1 cellular context compared by ENCODE assay signal in the genomic region with DNA sequence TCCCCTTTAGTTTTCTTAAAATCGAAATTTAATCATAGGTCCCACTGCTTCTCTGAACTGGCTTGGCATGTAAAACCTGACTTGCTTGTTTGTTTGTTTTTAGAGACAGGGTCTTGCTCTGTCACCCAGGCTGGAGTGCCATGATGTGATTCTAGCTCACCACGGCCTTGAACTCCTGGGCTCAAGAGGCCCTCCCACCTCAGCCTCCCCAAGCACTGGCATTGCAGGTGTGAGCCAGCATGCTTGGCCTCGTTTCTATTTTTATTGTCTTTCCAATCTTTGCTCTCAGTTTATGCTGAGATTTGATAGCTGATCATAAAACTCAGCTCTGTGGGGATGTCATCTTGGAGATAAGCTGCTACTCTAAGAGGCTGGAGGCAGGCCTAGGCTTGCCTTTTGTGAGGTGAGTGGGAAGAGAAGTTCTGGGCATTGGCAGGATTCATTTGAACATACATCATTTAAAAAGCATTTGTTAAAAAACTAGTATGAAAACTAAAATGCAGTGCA.
A peak's percentile ranks its signal among the peaks of the same experiment; 100 is the strongest.
TF ChIP-seq lines count a peak whose summit lies in the region.

No MANE protein-coding gene starts in this region.

TF ChIP-seq in HEK293, 187 proteins besides CTCF, POLR2A, EP300 and RAD21 (continued from another document and continues in another):
- TF ChIP-seq ZNF274 (IDR thresholded peaks at IDR 0.05; ENCODE audit: low read length), result no peak
- TF ChIP-seq ZNF274 (tag by site-specific recombination; IDR thresholded peaks at IDR 0.05; ENCODE audit: borderline replicate concordance), result no peak
- peak; percentile 78 for TF ChIP-seq ZBTB21 (tag by site-specific recombination; IDR thresholded peaks at IDR 0.05)
- TF ChIP-seq ZNF341 (tag by site-specific recombination; IDR thresholded peaks at IDR 0.05; ENCODE audit: low read depth), result peak; percentile 14; the same call in 1 of the 2 replicates
- TF ChIP-seq, protein P1, sequence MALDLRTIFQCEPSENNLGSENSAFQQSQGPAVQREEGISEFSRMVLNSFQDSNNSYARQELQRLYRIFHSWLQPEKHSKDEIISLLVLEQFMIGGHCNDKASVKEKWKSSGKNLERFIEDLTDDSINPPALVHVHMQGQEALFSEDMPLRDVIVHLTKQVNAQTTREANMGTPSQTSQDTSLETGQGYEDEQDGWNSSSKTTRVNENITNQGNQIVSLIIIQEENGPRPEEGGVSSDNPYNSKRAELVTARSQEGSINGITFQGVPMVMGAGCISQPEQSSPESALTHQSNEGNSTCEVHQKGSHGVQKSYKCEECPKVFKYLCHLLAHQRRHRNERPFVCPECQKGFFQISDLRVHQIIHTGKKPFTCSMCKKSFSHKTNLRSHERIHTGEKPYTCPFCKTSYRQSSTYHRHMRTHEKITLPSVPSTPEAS (tag by site-specific recombination; IDR thresholded peaks at IDR 0.05), result peak; percentile 33; the same call in 1 of the 2 replicates
- TF ChIP-seq ZXDB (tag by site-specific recombination; IDR thresholded peaks at IDR 0.05), result peak; percentile 96
- TF ChIP-seq ZNF747 (tag by site-specific recombination; IDR thresholded peaks at IDR 0.05), result no peak
- TF ChIP-seq ZBTB48 (tag by site-specific recombination; IDR thresholded peaks at IDR 0.05), result no peak
- no peak for TF ChIP-seq ZNF488 (tag by site-specific recombination; IDR thresholded peaks at IDR 0.05)
- no peak for TF ChIP-seq ZNF704 (tag by site-specific recombination; IDR thresholded peaks at IDR 0.05)
- peak; percentile 93 for TF ChIP-seq OSR2 (tag by site-specific recombination; IDR thresholded peaks at IDR 0.05)
- TF ChIP-seq ZNF843 (tag by site-specific recombination; IDR thresholded peaks at IDR 0.05), result peak; percentile 99
- no peak for TF ChIP-seq ZNF112 (tag by site-specific recombination; IDR thresholded peaks at IDR 0.05)
- TF ChIP-seq ZFHX2 (tag by site-specific recombination; conservative IDR thresholded peaks at IDR 0.05), result peak; percentile 84
- no peak for TF ChIP-seq ZNF571 (tag by site-specific recombination; IDR thresholded peaks at IDR 0.05)
- TF ChIP-seq, protein P2, sequence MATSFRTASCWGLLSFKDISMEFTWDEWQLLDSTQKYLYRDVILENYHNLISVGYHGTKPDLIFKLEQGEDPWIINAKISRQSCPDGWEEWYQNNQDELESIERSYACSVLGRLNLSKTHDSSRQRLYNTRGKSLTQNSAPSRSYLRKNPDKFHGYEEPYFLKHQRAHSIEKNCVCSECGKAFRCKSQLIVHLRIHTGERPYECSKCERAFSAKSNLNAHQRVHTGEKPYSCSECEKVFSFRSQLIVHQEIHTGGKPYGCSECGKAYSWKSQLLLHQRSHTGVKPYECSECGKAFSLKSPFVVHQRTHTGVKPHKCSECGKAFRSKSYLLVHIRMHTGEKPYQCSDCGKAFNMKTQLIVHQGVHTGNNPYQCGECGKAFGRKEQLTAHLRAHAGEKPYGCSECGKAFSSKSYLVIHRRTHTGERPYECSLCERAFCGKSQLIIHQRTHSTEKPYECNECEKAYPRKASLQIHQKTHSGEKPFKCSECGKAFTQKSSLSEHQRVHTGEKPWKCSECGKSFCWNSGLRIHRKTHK (tag by site-specific recombination; IDR thresholded peaks at IDR 0.05), result no peak
- no peak; the same call in 1 of the 2 replicates for TF ChIP-seq BCL6B (tag by site-specific recombination; IDR thresholded peaks at IDR 0.05)
- TF ChIP-seq, protein P3, sequence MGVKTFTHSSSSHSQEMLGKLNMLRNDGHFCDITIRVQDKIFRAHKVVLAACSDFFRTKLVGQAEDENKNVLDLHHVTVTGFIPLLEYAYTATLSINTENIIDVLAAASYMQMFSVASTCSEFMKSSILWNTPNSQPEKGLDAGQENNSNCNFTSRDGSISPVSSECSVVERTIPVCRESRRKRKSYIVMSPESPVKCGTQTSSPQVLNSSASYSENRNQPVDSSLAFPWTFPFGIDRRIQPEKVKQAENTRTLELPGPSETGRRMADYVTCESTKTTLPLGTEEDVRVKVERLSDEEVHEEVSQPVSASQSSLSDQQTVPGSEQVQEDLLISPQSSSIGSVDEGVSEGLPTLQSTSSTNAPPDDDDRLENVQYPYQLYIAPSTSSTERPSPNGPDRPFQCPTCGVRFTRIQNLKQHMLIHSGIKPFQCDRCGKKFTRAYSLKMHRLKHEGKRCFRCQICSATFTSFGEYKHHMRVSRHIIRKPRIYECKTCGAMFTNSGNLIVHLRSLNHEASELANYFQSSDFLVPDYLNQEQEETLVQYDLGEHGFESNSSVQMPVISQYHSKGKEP (tag by site-specific recombination; IDR thresholded peaks at IDR 0.05), result peak; percentile 76
- TF ChIP-seq ZNF426 (tag by site-specific recombination; IDR thresholded peaks at IDR 0.05), result no peak
- no peak for TF ChIP-seq ELK4 (IDR thresholded peaks at IDR 0.05; ENCODE audit: borderline replicate concordance, low read depth, low read length)
- TF ChIP-seq, protein P4, sequence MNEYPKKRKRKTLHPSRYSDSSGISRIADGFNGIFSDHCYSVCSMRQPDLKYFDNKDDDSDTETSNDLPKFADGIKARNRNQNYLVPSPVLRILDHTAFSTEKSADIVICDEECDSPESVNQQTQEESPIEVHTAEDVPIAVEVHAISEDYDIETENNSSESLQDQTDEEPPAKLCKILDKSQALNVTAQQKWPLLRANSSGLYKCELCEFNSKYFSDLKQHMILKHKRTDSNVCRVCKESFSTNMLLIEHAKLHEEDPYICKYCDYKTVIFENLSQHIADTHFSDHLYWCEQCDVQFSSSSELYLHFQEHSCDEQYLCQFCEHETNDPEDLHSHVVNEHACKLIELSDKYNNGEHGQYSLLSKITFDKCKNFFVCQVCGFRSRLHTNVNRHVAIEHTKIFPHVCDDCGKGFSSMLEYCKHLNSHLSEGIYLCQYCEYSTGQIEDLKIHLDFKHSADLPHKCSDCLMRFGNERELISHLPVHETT (tag by site-specific recombination; IDR thresholded peaks at IDR 0.05), result peak; percentile 86
- TF ChIP-seq, protein P5, sequence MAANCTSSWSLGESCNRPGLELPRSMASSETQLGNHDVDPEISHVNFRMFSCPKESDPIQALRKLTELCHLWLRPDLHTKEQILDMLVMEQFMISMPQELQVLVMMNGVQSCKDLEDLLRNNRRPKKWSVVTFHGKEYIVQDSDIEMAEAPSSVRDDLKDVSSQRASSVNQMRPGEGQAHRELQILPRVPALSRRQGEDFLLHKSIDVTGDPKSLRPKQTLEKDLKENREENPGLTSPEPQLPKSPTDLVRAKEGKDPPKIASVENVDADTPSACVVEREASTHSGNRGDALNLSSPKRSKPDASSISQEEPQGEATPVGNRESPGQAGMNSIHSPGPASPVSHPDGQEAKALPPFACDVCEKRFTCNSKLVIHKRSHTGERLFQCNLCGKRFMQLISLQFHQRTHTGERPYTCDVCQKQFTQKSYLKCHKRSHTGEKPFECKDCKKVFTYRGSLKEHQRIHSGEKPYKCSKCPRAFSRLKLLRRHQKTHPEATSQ (tag by site-specific recombination; IDR thresholded peaks at IDR 0.05), result 0 out of 2 replicates have a peak, but pooled peaks have one; percentile 32
- no peak for TF ChIP-seq ZNF280C (tag by site-specific recombination; IDR thresholded peaks at IDR 0.05)
- TF ChIP-seq ZNF335 (tag by site-specific recombination; conservative IDR thresholded peaks at IDR 0.05), result no peak; the same call in 1 of the 2 replicates
- TF ChIP-seq, protein P6, sequence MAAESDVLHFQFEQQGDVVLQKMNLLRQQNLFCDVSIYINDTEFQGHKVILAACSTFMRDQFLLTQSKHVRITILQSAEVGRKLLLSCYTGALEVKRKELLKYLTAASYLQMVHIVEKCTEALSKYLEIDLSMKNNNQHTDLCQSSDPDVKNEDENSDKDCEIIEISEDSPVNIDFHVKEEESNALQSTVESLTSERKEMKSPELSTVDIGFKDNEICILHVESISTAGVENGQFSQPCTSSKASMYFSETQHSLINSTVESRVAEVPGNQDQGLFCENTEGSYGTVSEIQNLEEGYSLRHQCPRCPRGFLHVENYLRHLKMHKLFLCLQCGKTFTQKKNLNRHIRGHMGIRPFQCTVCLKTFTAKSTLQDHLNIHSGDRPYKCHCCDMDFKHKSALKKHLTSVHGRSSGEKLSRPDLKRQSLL (tag by site-specific recombination; IDR thresholded peaks at IDR 0.05), result no peak
- no peak for TF ChIP-seq ZNF707 (tag by site-specific recombination; IDR thresholded peaks at IDR 0.05)
- TF ChIP-seq ZNF23 (tag by site-specific recombination; IDR thresholded peaks at IDR 0.05; ENCODE audit: borderline replicate concordance), result no peak
- TF ChIP-seq GLI4 (tag by site-specific recombination; IDR thresholded peaks at IDR 0.05), result no peak
- peak; percentile 90 for TF ChIP-seq ZNF629 (tag by site-specific recombination; IDR thresholded peaks at IDR 0.05)
- TF ChIP-seq ZNF658 (tag by site-specific recombination; IDR thresholded peaks at IDR 0.05), result no peak
- TF ChIP-seq ZNF391 (tag by site-specific recombination; IDR thresholded peaks at IDR 0.05; ENCODE audit: borderline replicate concordance, low read depth), result peak; percentile 83; the same call in 1 of the 2 replicates
- TF ChIP-seq FEZF1 (tag by site-specific recombination; IDR thresholded peaks at IDR 0.05), result peak; percentile 94
- TF ChIP-seq ZNF670 (tag by site-specific recombination; IDR thresholded peaks at IDR 0.05; ENCODE audit: low read depth), result no peak
- TF ChIP-seq ZNF239 (tag by site-specific recombination; IDR thresholded peaks at IDR 0.05), result no peak
- peak; percentile 76 for TF ChIP-seq EGR2 (tag by site-specific recombination; IDR thresholded peaks at IDR 0.05; ENCODE audit: low read depth)
- 0 out of 2 replicates have a peak, but pooled peaks have one; percentile 33 for TF ChIP-seq ZFP69B (tag by site-specific recombination; IDR thresholded peaks at IDR 0.05)
- TF ChIP-seq ZNF777 (tag by site-specific recombination; IDR thresholded peaks at IDR 0.05; ENCODE audit: borderline replicate concordance), result no peak
- 0 out of 2 replicates have a peak, but pooled peaks have one; percentile 77 for TF ChIP-seq ZBTB1 (tag by site-specific recombination; IDR thresholded peaks at IDR 0.05)
- no peak for TF ChIP-seq ZNF792 (tag by site-specific recombination; IDR thresholded peaks at IDR 0.05)
- TF ChIP-seq ZNF169 (tag by site-specific recombination; IDR thresholded peaks at IDR 0.05), result no peak
- TF ChIP-seq ZNF549 (tag by site-specific recombination; IDR thresholded peaks at IDR 0.05), result no peak
- peak; percentile 84 for TF ChIP-seq ZNF398 (tag by site-specific recombination; IDR thresholded peaks at IDR 0.05)
- TF ChIP-seq IKZF3 (tag by site-specific recombination; IDR thresholded peaks at IDR 0.05), result peak; percentile 95
